8 cellular contexts compared by ENCODE assay signal in genomic region chr16:31105677-31106213, GRCh38. TPM values are rescaled to one million over a fixed set of nuclear protein-coding genes. Genes with fewer than 3 reads are reported as not detected.
DNase-seq lines count a peak whose midpoint lies in the region; ATAC-seq, FAIRE-seq and TF ChIP-seq lines count a peak whose summit lies in the region.

No MANE protein-coding gene starts in this region.

- TF ChIP-seq CTCF in LNCaP clone FGC (IDR thresholded peaks at IDR 0.05; ENCODE audit: control insufficient read depth, extremely low read depth, insufficient read depth) (peak; percentile 76), GM12878 (IDR thresholded peaks at IDR 0.05 in 2 of 3, conservative IDR thresholded peaks at IDR 0.05 in 1 of 3; ENCODE audit: control insufficient read depth in 2 of 3, extremely low read depth in 1 of 3, insufficient read depth in 1 of 3, low read depth in 3 of 3, low read length in 3 of 3) (peak; percentile 67 to 89 (median 72))

- H3K9me3 ChIP-seq in GM12878 (replicated peaks; ENCODE audit: control insufficient read depth, insufficient read depth, low read length) = no peaks in the 10 kb centered on the region

- RAD21 ChIA-PET in GM12878 (lab: Charles Lee; ENCODE audit: unreplicated experiment) = no interaction called here

- no peak for FAIRE-seq in GM12878 (lab: Jason Lieb, UNC)

- peak overlapping the region; percentile 68; the same call in 1 of the 2 replicates for H3K4me2 ChIP-seq in GM12878 (ENCODE audit: control insufficient read depth, insufficient read depth)

- intact Hi-C loops in GM12878 (cut with micrococcal nuclease; ENCODE audit: unreplicated experiment) = loop anchor here (5.0 kb wide), 1 partner anchor 37 kb away; no protein-coding TSS in a partner anchor

- 20% methylated on average over 32 of the region's 33 CpGs for WGBS in GM12878 (ENCODE audit: insufficient coverage, insufficient replicate concordance, low lambda C conversion rate, missing lambda C conversion rate)

- POLR2A ChIA-PET in GM12878 (lab: Charles Lee) = no interaction called here

- CTCF ChIA-PET in GM12878 (lab: Yijun Ruan, JAX) = no interaction called here

- peak overlapping the region; percentile 94 for H2AFZ ChIP-seq in GM12878 (ENCODE audit: control insufficient read depth, low read depth, low read length)

- no peak overlapping the region for H3K9ac ChIP-seq in GM12878 (ENCODE audit: control insufficient read depth, insufficient read depth, low read length)

- SMC1A ChIA-PET in GM12878 (lab: Charles Lee; ENCODE audit: uncharacterized antibody, unreplicated experiment) = no interaction called here

- peak; percentile 79 for TF ChIP-seq POLR2A in GM12878 (IDR thresholded peaks at IDR 0.05; ENCODE audit: low read depth, low read length)

- no peaks in the 10 kb centered on the region for H3K27me3 ChIP-seq in GM12878 (replicated peaks in 1 of 2; ENCODE audit: control insufficient read depth in 2 of 2, insufficient read depth in 2 of 2, low read length in 1 of 2)

- H3K79me2 ChIP-seq in GM12878 (ENCODE audit: control insufficient read depth, insufficient read depth, low read length) = peaks cover 13% of the 10 kb centered on the region

- no TSS peak for BruUV-seq in GM12878 (replicated peaks; lab: Mats Ljungman, UMichigan)

- H3K4me3 ChIP-seq in LNCaP clone FGC (ENCODE audit: low read depth, low read length) (no peak overlapping the region), GM12878 (no peak overlapping the region)

- peak; percentile 67 for DNase-seq in 8988T
- no peak for DNase-seq in LNCaP clone FGC (ENCODE audit: low read depth)
- peak; percentile 82 for DNase-seq in UCSD-AML1 (lab: John Stamatoyannopoulos, UW; ENCODE audit: unreplicated experiment)
- DNase-seq in GM12878 (ENCODE audit: low read depth, low spot score) = no peak
- peak; percentile 30 for DNase-seq in iris pigment epithelial cell (ENCODE audit: low read depth)
- DNase-seq in stimulated activated CD4-positive, alpha-beta T cell treated with anti-CD3 and anti-CD28 coated beads, Interleukin-15, amount 100 ng/mL, for 48 hours (ENCODE audit: low read depth in 2 of 2) = peak; percentile 67 to 81
- DNase-seq in NCI-H1105 treated with DMSO at 0.1 percent for 48 hours (lab: John Stamatoyannopoulos, UW) = no peak

- H3K4me1 ChIP-seq in GM12878 (ENCODE audit: control insufficient read depth, insufficient read depth, low read length) = peaks cover 22% of the 10 kb centered on the region

- peak; percentile 36 for ATAC-seq in GM18498 (IDR thresholded peaks at IDR 0.05; ENCODE audit: unreplicated experiment)
- ATAC-seq in GM12878 = peak; percentile 61

- no peaks in the 10 kb centered on the region for H4K20me1 ChIP-seq in GM12878 (ENCODE audit: control insufficient read depth, insufficient read depth)

- no peak for TF ChIP-seq EP300 in GM12878 (IDR thresholded peaks at IDR 0.05; ENCODE audit: borderline replicate concordance in 1 of 2, control insufficient read depth in 1 of 2, low read depth in 2 of 2, low read length in 2 of 2)

- no peaks in the 10 kb centered on the region; a peak in 1 of 4 replicates for H3K36me3 ChIP-seq in GM12878 (ENCODE audit: control insufficient read depth in 2 of 2, insufficient read depth in 2 of 2, low read length in 1 of 2)

- TF ChIP-seq RAD21 in GM12878 (IDR thresholded peaks at IDR 0.05; ENCODE audit: insufficient read depth, low read depth, low read length) = peak; percentile 42

- peak overlapping the region; percentile 39; the same call in 1 of the 2 replicates for H3K27ac ChIP-seq in GM12878 (ENCODE audit: control insufficient read depth, insufficient read depth)

- in situ Hi-C loops in GM12878 (cut with MboI) = no loop called here

RNA-seq across cellular contexts. Expression of gene BCKDK, which starts 2.4 kb away (rescaled TPM):
- total RNA-seq in GM12878 (2013; cell fraction: nucleolus; rRNA removed) = 31.7 and 37.4 TPM in 2 replicates
- 31.9 and 43.3 TPM in 2 replicates for total RNA-seq in GM12878 (2014; rRNA removed)
- total RNA-seq in GM12878 (2014; rRNA removed; fragmentation: Illumina TruSeq; extraction: Trizol) = 10.6 and 11.6 TPM in 2 replicates
- total RNA-seq in GM12878 (2021) = 39.4 and 44.0 TPM in 2 replicates
- polyA plus RNA-seq in GM12878 (2011; ENCODE audit: low read depth) = 17.1 TPM
- polyA plus RNA-seq in GM12878 (2011; rRNA removed) = 7.7 and 22.3 TPM in 2 replicates
- polyA plus RNA-seq in GM12878 (2011; cell fraction: cytosol; rRNA removed) = 26.9 and 29.7 TPM in 2 replicates
- 65.9 and 93.1 TPM in 2 replicates for polyA plus RNA-seq in GM12878 (2011; cell fraction: nucleus; rRNA removed)
- 31.5 and 50.7 TPM in 2 replicates for polyA plus RNA-seq in GM12878 (2012)
- polyA plus RNA-seq in GM12878 (2014; fragmentation: Illumina TruSeq; extraction: Trizol) = 14.7 and 20.5 TPM in 2 replicates
- 1 to 10 TPM in 1 of 2 experiments, under 1 TPM in 1; 0.68 to 3.3 TPM for polyA plus RNA-seq in GM12878 (2014; fragmentation: Nextera tagmentation; extraction: Ambion mirVana)
- 45.5 and 48.6 TPM in 2 replicates for polyA plus RNA-seq in GM12878 (2014; rRNA removed)
- polyA plus RNA-seq in GM12878 (2016; fragmentation: Nextera tagmentation; extraction: Ambion mirVana) = 10 to 100 TPM; 56.1 to 56.6 TPM
- polyA minus RNA-seq in GM12878 (2011; rRNA and poly(A)+ RNA removed) = 18.5 and 25.0 TPM in 2 replicates
- 13.7 and 15.5 TPM in 2 replicates for polyA minus RNA-seq in GM12878 (2011; cell fraction: cytosol; rRNA and poly(A)+ RNA removed)
- 29.9 and 35.6 TPM in 2 replicates for polyA minus RNA-seq in GM12878 (2011; cell fraction: nucleus; rRNA and poly(A)+ RNA removed)

RNA-seq across cellular contexts. Expression of gene VKORC1, which starts 11.1 kb away (rescaled TPM):
- total RNA-seq in GM12878 (2013; cell fraction: nucleolus; rRNA removed) = 70.1 and 71.4 TPM in 2 replicates
- total RNA-seq in GM12878 (2014; rRNA removed) (60.5 and 62.5 TPM in 2 replicates), GM12878 (2014; rRNA removed; fragmentation: Illumina TruSeq; extraction: Trizol) (26.3 and 28.5 TPM in 2 replicates), GM12878 (2021) (52.9 and 55.8 TPM in 2 replicates)
- 76.2 TPM for polyA plus RNA-seq in GM12878 (2011; ENCODE audit: low read depth)
- polyA plus RNA-seq in GM12878 (2011; rRNA removed) (96.0 and 140 TPM in 2 replicates), GM12878 (2014; fragmentation: Illumina TruSeq; extraction: Trizol) (43.6 and 44.6 TPM in 2 replicates), GM12878 (2014; fragmentation: Nextera tagmentation; extraction: Ambion mirVana) (10 to 100 TPM; 19.8 to 39.0 TPM), GM12878 (2014; rRNA removed) (97.2 and 99.6 TPM in 2 replicates), GM12878 (2016; fragmentation: Nextera tagmentation; extraction: Ambion mirVana) (10 to 100 TPM; 72.6 to 86.6 TPM)
- 267 and 310 TPM in 2 replicates for polyA plus RNA-seq in GM12878 (2011; cell fraction: cytosol; rRNA removed)
- 118 and 172 TPM in 2 replicates for polyA plus RNA-seq in GM12878 (2011; cell fraction: nucleus; rRNA removed)
- 102 and 110 TPM in 2 replicates for polyA plus RNA-seq in GM12878 (2012)
- polyA minus RNA-seq in GM12878 (2011; rRNA and poly(A)+ RNA removed) = 165 and 188 TPM in 2 replicates
- 36.4 and 40.9 TPM in 2 replicates for polyA minus RNA-seq in GM12878 (2011; cell fraction: cytosol; rRNA and poly(A)+ RNA removed)
- polyA minus RNA-seq in GM12878 (2011; cell fraction: nucleus; rRNA and poly(A)+ RNA removed) = 29.7 and 47.3 TPM in 2 replicates

RNA-seq across cellular contexts. Expression of gene KAT8, which starts 11.7 kb away (rescaled TPM):
- total RNA-seq in GM12878 (2013; cell fraction: nucleolus; rRNA removed) = 60.4 and 65.7 TPM in 2 replicates
- total RNA-seq in GM12878 (2014; rRNA removed) = 46.9 and 50.4 TPM in 2 replicates
- total RNA-seq in GM12878 (2014; rRNA removed; fragmentation: Illumina TruSeq; extraction: Trizol) = 37.5 and 39.0 TPM in 2 replicates
- 44.3 and 46.5 TPM in 2 replicates for total RNA-seq in GM12878 (2021)
- 15.0 TPM for polyA plus RNA-seq in GM12878 (2011; ENCODE audit: low read depth)
- 41.8 and 45.9 TPM in 2 replicates for polyA plus RNA-seq in GM12878 (2011; rRNA removed)
- polyA plus RNA-seq in GM12878 (2011; cell fraction: cytosol; rRNA removed) = 39.7 and 49.2 TPM in 2 replicates
- 51.8 and 54.2 TPM in 2 replicates for polyA plus RNA-seq in GM12878 (2011; cell fraction: nucleus; rRNA removed)
- polyA plus RNA-seq in GM12878 (2012) = 25.7 and 28.4 TPM in 2 replicates
- 36.0 and 40.3 TPM in 2 replicates for polyA plus RNA-seq in GM12878 (2014; fragmentation: Illumina TruSeq; extraction: Trizol)
- 10 to 100 TPM in 1 of 2 experiments, 1 to 10 TPM in 1; 5.5 to 11.2 TPM for polyA plus RNA-seq in GM12878 (2014; fragmentation: Nextera tagmentation; extraction: Ambion mirVana)
- 53.0 and 55.8 TPM in 2 replicates for polyA plus RNA-seq in GM12878 (2014; rRNA removed)
- 10 to 100 TPM; 21.7 to 25.6 TPM for polyA plus RNA-seq in GM12878 (2016; fragmentation: Nextera tagmentation; extraction: Ambion mirVana)
- 32.2 and 36.6 TPM in 2 replicates for polyA minus RNA-seq in GM12878 (2011; rRNA and poly(A)+ RNA removed)
- polyA minus RNA-seq in GM12878 (2011; cell fraction: cytosol; rRNA and poly(A)+ RNA removed) = 9.9 TPM in 2 replicates
- 12.1 and 16.4 TPM in 2 replicates for polyA minus RNA-seq in GM12878 (2011; cell fraction: nucleus; rRNA and poly(A)+ RNA removed)

RNA-seq across cellular contexts. Expression of gene PRSS53, which starts 17.0 kb away (rescaled TPM):
- 26.7 and 30.7 TPM in 2 replicates for total RNA-seq in GM12878 (2013; cell fraction: nucleolus; rRNA removed)
- 0.87 and 1.1 TPM in 2 replicates for total RNA-seq in GM12878 (2014; rRNA removed)
- 0.41 and 0.63 TPM in 2 replicates for total RNA-seq in GM12878 (2014; rRNA removed; fragmentation: Illumina TruSeq; extraction: Trizol)
- 2.6 and 3.2 TPM in 2 replicates for total RNA-seq in GM12878 (2021)
- 1.5 TPM for polyA plus RNA-seq in GM12878 (2011; ENCODE audit: low read depth)
- 0.81 and 1.7 TPM in 2 replicates for polyA plus RNA-seq in GM12878 (2011; rRNA removed)
- polyA plus RNA-seq in GM12878 (2011; cell fraction: cytosol; rRNA removed) = 1.5 and 1.8 TPM in 2 replicates
- polyA plus RNA-seq in GM12878 (2011; cell fraction: nucleus; rRNA removed) = 42.5 and 50.3 TPM in 2 replicates
- polyA plus RNA-seq in GM12878 (2012) = 3.1 and 3.5 TPM in 2 replicates
- polyA plus RNA-seq in GM12878 (2014; fragmentation: Illumina TruSeq; extraction: Trizol) = 0.22 and 0.51 TPM in 2 replicates
- polyA plus RNA-seq in GM12878 (2014; fragmentation: Nextera tagmentation; extraction: Ambion mirVana) = not detected
- 3.0 and 3.4 TPM in 2 replicates for polyA plus RNA-seq in GM12878 (2014; rRNA removed)
- polyA plus RNA-seq in GM12878 (2016; fragmentation: Nextera tagmentation; extraction: Ambion mirVana) = under 1 TPM; 0.35 to 0.40 TPM
- 1.1 and 3.6 TPM in 2 replicates for polyA minus RNA-seq in GM12878 (2011; rRNA and poly(A)+ RNA removed)
- 0.27 and 0.52 TPM in 2 replicates for polyA minus RNA-seq in GM12878 (2011; cell fraction: cytosol; rRNA and poly(A)+ RNA removed)
- 7.5 and 11.3 TPM in 2 replicates for polyA minus RNA-seq in GM12878 (2011; cell fraction: nucleus; rRNA and poly(A)+ RNA removed)

RNA-seq across cellular contexts. Expression of gene PRSS8, which starts 29.8 kb away (rescaled TPM):
- not detected in 2 replicates for total RNA-seq in GM12878 (2013; cell fraction: nucleolus; rRNA removed)
- total RNA-seq in GM12878 (2014; rRNA removed) (not detected in 2 replicates), GM12878 (2014; rRNA removed; fragmentation: Illumina TruSeq; extraction: Trizol) (not detected in 2 replicates), GM12878 (2021) (0.16 and 0.33 TPM in 2 replicates)
- polyA plus RNA-seq in GM12878 (2011; ENCODE audit: low read depth) = not detected
- polyA plus RNA-seq in GM12878 (2011; rRNA removed) (not detected in 2 replicates), GM12878 (2014; fragmentation: Illumina TruSeq; extraction: Trizol) (not detected in 2 replicates), GM12878 (2014; fragmentation: Nextera tagmentation; extraction: Ambion mirVana) (not detected), GM12878 (2014; rRNA removed) (0.58 TPM in 1 of 2 replicates, not detected in the other), GM12878 (2016; fragmentation: Nextera tagmentation; extraction: Ambion mirVana) (not detected)
- polyA plus RNA-seq in GM12878 (2011; cell fraction: cytosol; rRNA removed) = 0.06 TPM in 1 of 2 replicates, not detected in the other
- not detected in 2 replicates for polyA plus RNA-seq in GM12878 (2011; cell fraction: nucleus; rRNA removed)
- not detected in 2 replicates for polyA plus RNA-seq in GM12878 (2012)
- polyA minus RNA-seq in GM12878 (2011; rRNA and poly(A)+ RNA removed) = 0.10 TPM in 1 of 2 replicates, not detected in the other
- polyA minus RNA-seq in GM12878 (2011; cell fraction: cytosol; rRNA and poly(A)+ RNA removed) = not detected in 2 replicates
- polyA minus RNA-seq in GM12878 (2011; cell fraction: nucleus; rRNA and poly(A)+ RNA removed) = not detected in 2 replicates

Comparison
In these comparisons a context has a peak if more than half of its experiments do, and no peak if none do; other contexts are left out.
1. DNase-seq: peak in 8988T (single experiment), UCSD-AML1 (single experiment), iris pigment epithelial cell (single experiment) and stimulated activated CD4-positive, alpha-beta T cell treated with anti-CD3 and anti-CD28 coated beads, Interleukin-15, amount 100 ng/mL, for 48 hours (2 of 2); none in LNCaP clone FGC (single experiment), GM12878 (single experiment) and NCI-H1105 treated with DMSO at 0.1 percent for 48 hours (single experiment).